In genomic region chr16:69150146-69150865, GRCh38 we compare ENCODE assay signal across 8 cellular contexts. TPM values are rescaled to one million over a fixed set of nuclear protein-coding genes. Genes with fewer than 3 reads are reported as not detected.
DNase-seq lines count a peak whose midpoint lies in the region; ATAC-seq lines count a peak whose summit lies in the region.

No MANE protein-coding gene starts in this region.

- no peaks in the 10 kb centered on the region for H3K9me3 ChIP-seq in T-helper 17 cell (ENCODE audit: control insufficient read depth, low read length, poor library complexity, severe bottlenecking)

- H3K27ac Mint-ChIP-seq in T-helper 17 cell, result no peak overlapping the region
- H3K27ac Mint-ChIP-seq in stimulated activated naive B cell treated with anti-CD40 and anti-IgM and Interleukin-4, amounts not matched to agents 10 μg/mL and 1 μg/mL and 100 μg/mL, for 72 hours, result no peak overlapping the region

- peak overlapping the region; percentile 39 for H3K27ac ChIP-seq in cingulate gyrus (ENCODE audit: low read depth, low read length)

- H3K4me3 Mint-ChIP-seq in T-helper 17 cell, result no peak overlapping the region
- no peak overlapping the region for H3K4me3 Mint-ChIP-seq in stimulated activated naive B cell treated with anti-CD40 and anti-IgM and Interleukin-4, amounts not matched to agents 10 μg/mL and 1 μg/mL and 100 μg/mL, for 72 hours

- H3K4me1 Mint-ChIP-seq in T-helper 17 cell, result peaks cover 4% of the 10 kb centered on the region
- H3K4me1 Mint-ChIP-seq in stimulated activated naive B cell treated with anti-CD40 and anti-IgM and Interleukin-4, amounts not matched to agents 10 μg/mL and 1 μg/mL and 100 μg/mL, for 72 hours, result peaks cover 0 to 2% of the 10 kb centered on the region in 2 donors

- no peaks in the 10 kb centered on the region for H3K27me3 Mint-ChIP-seq in T-helper 17 cell
- no peaks in the 10 kb centered on the region for H3K27me3 Mint-ChIP-seq in stimulated activated naive B cell treated with anti-CD40 and anti-IgM and Interleukin-4, amounts not matched to agents 10 μg/mL and 1 μg/mL and 100 μg/mL, for 72 hours

- DNase-seq in activated naive CD4-positive, alpha-beta T cell treated with Interleukin-2 at 50 U/mL for 16 hours, result peak; percentile 31
- no peak for DNase-seq in activated naive CD4-positive, alpha-beta T cell (lab: John Stamatoyannopoulos, UW)
- DNase-seq in NCI-H128 (lab: John Stamatoyannopoulos, UW; ENCODE audit: unreplicated experiment), result peak; percentile 4
- DNase-seq in T-helper 17 cell, result peak in 1 of 3 donors; percentile 33
- peak; percentile 90 for DNase-seq in left kidney (ENCODE audit: low read depth, low spot score)
- no peak for DNase-seq in stimulated activated naive B cell treated with anti-CD40 and anti-IgM and Interleukin-4, amounts not matched to agents 10 μg/mL and 1 μg/mL and 100 μg/mL, for 72 hours

- peaks cover 4% of the 10 kb centered on the region for H3K36me3 Mint-ChIP-seq in T-helper 17 cell (ENCODE audit: low read depth)
- H3K36me3 Mint-ChIP-seq in stimulated activated naive B cell treated with anti-CD40 and anti-IgM and Interleukin-4, amounts not matched to agents 10 μg/mL and 1 μg/mL and 100 μg/mL, for 72 hours, result peaks cover 34 to 43% of the 10 kb centered on the region in 2 donors

- ATAC-seq in T-helper 17 cell, result peak; percentile 83
- peak; percentile 78 to 82 for ATAC-seq in stimulated activated naive B cell treated with anti-CD40 and anti-IgM and Interleukin-4, amounts not matched to agents 10 μg/mL and 1 μg/mL and 100 μg/mL, for 72 hours (replicated peaks)
- no peak for ATAC-seq in GM18517 (IDR thresholded peaks at IDR 0.05; ENCODE audit: unreplicated experiment)

- no peaks in the 10 kb centered on the region for H3K9me3 Mint-ChIP-seq in stimulated activated naive B cell treated with anti-CD40 and anti-IgM and Interleukin-4, amounts not matched to agents 10 μg/mL and 1 μg/mL and 100 μg/mL, for 72 hours

RNA-seq across cellular contexts. Expression of gene UTP4, which starts 17.9 kb away (rescaled TPM):
- 10 to 100 TPM; 29.4 to 47.2 TPM for total RNA-seq in T-helper 17 cell

RNA-seq across cellular contexts. Expression of gene CHTF8, which starts 17.9 kb away (rescaled TPM):
- total RNA-seq in T-helper 17 cell, result 10 to 100 TPM; 66.1 to 68.5 TPM

RNA-seq across cellular contexts. Expression of gene SNTB2, which starts 36.7 kb away (rescaled TPM):
- 10 to 100 TPM; 15.5 to 17.9 TPM for total RNA-seq in T-helper 17 cell

RNA-seq across cellular contexts. Expression of gene HAS3, which starts 44.9 kb away (rescaled TPM):
- 1 to 10 TPM; 3.0 to 3.5 TPM for total RNA-seq in T-helper 17 cell

Comparison
In these comparisons a context has a peak if more than half of its experiments do, and no peak if none do; other contexts are left out.
1. DNase-seq: peak in activated naive CD4-positive, alpha-beta T cell treated with Interleukin-2 at 50 U/mL for 16 hours (single experiment), NCI-H128 (single experiment) and left kidney (single experiment); none in activated naive CD4-positive, alpha-beta T cell (0 of 4) and stimulated activated naive B cell treated with anti-CD40 and anti-IgM and Interleukin-4, amounts not matched to agents 10 μg/mL and 1 μg/mL and 100 μg/mL, for 72 hours (single experiment).